Comparison of ENCODE assay signal across 12 cellular contexts in genomic region chr19:2199215-2199614, GRCh38. TPM values are rescaled to one million over a fixed set of nuclear protein-coding genes. Genes with fewer than 3 reads are reported as not detected.
DNase-seq lines count a peak whose midpoint lies in the region; ATAC-seq, FAIRE-seq and TF ChIP-seq lines count a peak whose summit lies in the region.
"Had no signal": no experiment of that assay in that cellular context is flagged by ENCODE, and none has a peak within 500 bp of the region (broad histone marks: within the 10 kb centered on the region; RNA-seq: fewer than 3 reads in every experiment).

No MANE protein-coding gene starts in this region.

- H3K4me3 ChIP-seq in HepG2 (replicated peaks in 1 of 3; ENCODE audit: insufficient read depth in 1 of 3, low read depth in 2 of 3, low read length in 3 of 3) (no peak overlapping the region), right lobe of liver (no peak overlapping the region)
- no peak overlapping the region for H3K4me3 ChIP-seq in CD4-positive, alpha-beta memory T cell (ENCODE audit: low read length in 2 of 2)

- no peak for FAIRE-seq in HepG2 (lab: Jason Lieb, UNC)

- peaks cover 23% of the 10 kb centered on the region for H3K79me2 ChIP-seq in HepG2 (ENCODE audit: insufficient read depth, low read length)

- no peaks in the 10 kb centered on the region for H3K27me3 Mint-ChIP-seq in CD4-positive, alpha-beta memory T cell
- H3K27me3 Mint-ChIP-seq: CD4-positive, CD25-positive, alpha-beta regulatory T cell had no signal

- peak overlapping the region in 1 of 7 donors; percentile 30 for H3K27ac Mint-ChIP-seq in CD4-positive, alpha-beta memory T cell
- H3K27ac Mint-ChIP-seq: CD4-positive, CD25-positive, alpha-beta regulatory T cell had no signal

- H3K36me3 ChIP-seq in HepG2 (replicated peaks in 1 of 2; ENCODE audit: control insufficient read depth in 1 of 2, insufficient read depth in 2 of 2, low read length in 2 of 2): peaks cover 29 to 61% of the 10 kb centered on the region in 2 experiments
- H3K36me3 ChIP-seq in right lobe of liver: peaks cover 0 to 12% (median 2%) of the 10 kb centered on the region in 4 donors
- H3K36me3 ChIP-seq in CD4-positive, alpha-beta memory T cell (ENCODE audit: insufficient read depth, low read length): peaks cover 6% of the 10 kb centered on the region

- intact Hi-C loops in HepG2 (cut with micrococcal nuclease; ENCODE audit: unreplicated experiment) (no loop called here), right lobe of liver (cut with DNase I) (no loop called here)
- intact Hi-C loops in CD4-positive, alpha-beta memory T cell (cut with micrococcal nuclease): no loop called here

- H3K9me3 ChIP-seq in HepG2 (ENCODE audit: low read length) (no peaks in the 10 kb centered on the region), right lobe of liver (no peaks in the 10 kb centered on the region)
- no peaks in the 10 kb centered on the region for H3K9me3 ChIP-seq in CD4-positive, alpha-beta memory T cell (ENCODE audit: control insufficient read depth in 1 of 2, low read length in 2 of 2)

- TF ChIP-seq EP300 in HepG2 (IDR thresholded peaks at IDR 0.05; ENCODE audit: low read depth in 2 of 2, low read length in 2 of 2) (no peak), HepG2 (CRISPR knock-in tag; IDR thresholded peaks at IDR 0.05; ENCODE audit: borderline replicate concordance) (no peak)

- POLR2A ChIA-PET in HepG2 (lab: Yijun Ruan, JAX): interaction anchor here (1.1 kb wide), 1 partner anchor 30 kb away, joined by 3 read pairs; no protein-coding TSS in a partner anchor
- POLR2A ChIA-PET in RWPE1 (lab: Yijun Ruan, JAX; ENCODE audit: low non-redundant PET): no interaction called here
- POLR2A ChIA-PET in CD4-positive, alpha-beta memory T cell (lab: Charles Lee; ENCODE audit: partially characterized antibody): no interaction called here

- peaks cover 19% of the 10 kb centered on the region; the same call in 1 of the 2 replicates for H4K20me1 ChIP-seq in HepG2 (ENCODE audit: insufficient read depth, low read length)

- H3K27ac ChIP-seq in HepG2 (ENCODE audit: extremely low read length, insufficient read depth, low read length): no peak overlapping the region
- H3K27ac ChIP-seq in right lobe of liver: no peak overlapping the region
- H3K27ac ChIP-seq in RWPE1: peak overlapping the region; percentile 22; the same call in 1 of the 2 replicates
- H3K27ac ChIP-seq in foreskin keratinocyte: no peak overlapping the region
- H3K27ac ChIP-seq in CD4-positive, alpha-beta memory T cell (ENCODE audit: low read depth, low read length): no peak overlapping the region

- TF ChIP-seq RAD21 in HepG2 (CRISPR knock-in tag; IDR thresholded peaks at IDR 0.05): no peak

- no peaks in the 10 kb centered on the region for H3K4me1 ChIP-seq in HepG2 (ENCODE audit: insufficient read depth, low read length)
- no peaks in the 10 kb centered on the region for H3K4me1 ChIP-seq in right lobe of liver
- H3K4me1 ChIP-seq in foreskin keratinocyte: peaks cover 6% of the 10 kb centered on the region
- no peaks in the 10 kb centered on the region for H3K4me1 ChIP-seq in CD4-positive, alpha-beta memory T cell (ENCODE audit: insufficient read depth, low read length)

- in situ Hi-C loops in HepG2 (cut with HindIII; ENCODE audit: extremely low pct_ligation_motif_present, low pct_unique_long_range_greater_than_20kb): no loop called here

- H3K36me3 Mint-ChIP-seq in CD4-positive, alpha-beta memory T cell: peaks cover 11 to 18% of the 10 kb centered on the region in 2 donors

- DNase-seq in HepG2 (ENCODE audit: low spot score) (no peak), right lobe of liver (no peak), RWPE1 (ENCODE audit: low spot score) (no peak), foreskin keratinocyte (no peak), erythroblast (lab: John Stamatoyannopoulos, UW) (no peak), NCI-H345 (lab: John Stamatoyannopoulos, UW) (no peak), dedifferentiated amniotic fluid mesenchymal stem cell (ENCODE audit: extremely low spot score) (no peak)
- DNase-seq in CD4-positive, alpha-beta memory T cell: no peak
- DNase-seq: activated CD4-positive, CD25-positive, alpha-beta regulatory T cell treated with anti-CD3 and anti-CD28 coated beads, Interleukin-2, amount 50 U/mL, for 72 hours; CD4-positive, CD25-positive, alpha-beta regulatory T cell; KG1; midbrain had no signal

- H3K9me3 Mint-ChIP-seq in CD4-positive, alpha-beta memory T cell: no peaks in the 10 kb centered on the region
- H3K9me3 Mint-ChIP-seq: CD4-positive, CD25-positive, alpha-beta regulatory T cell had no signal

- H3K27me3 ChIP-seq in HepG2 (ENCODE audit: control insufficient read depth in 1 of 2, insufficient read depth in 2 of 2, low read length in 2 of 2) (no peaks in the 10 kb centered on the region), right lobe of liver (no peaks in the 10 kb centered on the region), foreskin keratinocyte (no peaks in the 10 kb centered on the region)
- H3K27me3 ChIP-seq in CD4-positive, alpha-beta memory T cell (ENCODE audit: insufficient read depth, low read length): no peaks in the 10 kb centered on the region

- no peak overlapping the region for H3K4me2 ChIP-seq in HepG2 (ENCODE audit: low read depth, low read length)

- 96% methylated on average over 6 of the region's 18 CpGs for WGBS in HepG2 (ENCODE audit: low lambda C conversion rate)
- WGBS in right lobe of liver (ENCODE audit: insufficient coverage, low coverage, low lambda C conversion rate, missing lambda C conversion rate): no CpG with 5 or more reads among the region's 18 CpGs

- no peak overlapping the region for H3K9ac ChIP-seq in HepG2 (ENCODE audit: insufficient read depth, low read depth, low read length)

- no peak overlapping the region for H2AFZ ChIP-seq in HepG2 (ENCODE audit: low read length)

- CTCF ChIA-PET in HepG2 (lab: Yijun Ruan, JAX; ENCODE audit: low intra/inter-chr PET ratio, low total read pairs): no interaction called here
- CTCF ChIA-PET in RWPE1 (lab: Yijun Ruan, JAX): interaction anchor here (0.6 to 0.7 kb wide), 3 partner anchors 17 to 116 kb away, joined by 3 to 4 read pairs (median 3); no protein-coding TSS in a partner anchor
- CTCF ChIA-PET in CD4-positive, alpha-beta memory T cell (lab: Charles Lee; ENCODE audit: partially characterized antibody): no interaction called here

- no peak overlapping the region for H3K4me3 Mint-ChIP-seq in CD4-positive, alpha-beta memory T cell
- H3K4me3 Mint-ChIP-seq: CD4-positive, CD25-positive, alpha-beta regulatory T cell had no signal

- TF ChIP-seq CTCF in HepG2 (CRISPR knock-in tag; IDR thresholded peaks at IDR 0.05): 0 out of 2 replicates have a peak, but pooled peaks have one; percentile 11
- TF ChIP-seq CTCF in right lobe of liver (IDR thresholded peaks at IDR 0.05): no peak
- TF ChIP-seq CTCF in RWPE1 (conservative IDR thresholded peaks at IDR 0.05; ENCODE audit: low read depth): no peak
- TF ChIP-seq CTCF in foreskin keratinocyte (conservative IDR thresholded peaks at IDR 0.05): peak; percentile 37

- BruUV-seq in HepG2 (replicated peaks; lab: Mats Ljungman, UMichigan): no TSS peak

- ATAC-seq in HepG2 (peak; percentile 39), right lobe of liver (no peak), foreskin keratinocyte (no peak)

- no peak for TF ChIP-seq POLR2A in HepG2 (IDR thresholded peaks at IDR 0.05; ENCODE audit: insufficient read depth in 1 of 2, low read depth in 2 of 2, low read length in 2 of 2)
- no peak for TF ChIP-seq POLR2A in right lobe of liver (IDR thresholded peaks at IDR 0.05)
- no peak for TF ChIP-seq POLR2A in erythroblast (IDR thresholded peaks at IDR 0.05; ENCODE audit: low read length)

- peaks cover 0 to 7% (median 2%) of the 10 kb centered on the region in 4 donors for H3K4me1 Mint-ChIP-seq in CD4-positive, alpha-beta memory T cell

RNA-seq across cellular contexts. Expression of gene DOT1L, which starts 35.5 kb away (rescaled TPM):
- 7.5 and 9.7 TPM in 2 replicates for total RNA-seq in HepG2 (2016; rRNA removed; fragmentation: Illumina TruSeq; extraction: Trizol)
- total RNA-seq in HepG2 (2016; cell fraction: cytosol; rRNA removed; fragmentation: Illumina TruSeq; extraction: Trizol; ENCODE audit: low read depth): 20.6 and 20.7 TPM in 2 replicates
- 6.4 and 8.2 TPM in 2 replicates for total RNA-seq in HepG2 (2016; cell fraction: insoluble cytoplasmic fraction; rRNA removed; fragmentation: Illumina TruSeq; extraction: Trizol)
- 12.0 and 15.8 TPM in 2 replicates for total RNA-seq in HepG2 (2016; cell fraction: membrane; rRNA removed; fragmentation: Illumina TruSeq; extraction: Trizol)
- total RNA-seq in HepG2 (2016; cell fraction: nucleus; rRNA removed; fragmentation: Illumina TruSeq; extraction: Trizol): 12.3 and 14.9 TPM in 2 replicates
- polyA plus RNA-seq in HepG2 (2011; rRNA removed): 14.6 and 17.9 TPM in 2 replicates
- polyA plus RNA-seq in HepG2 (2011; cell fraction: cytosol; rRNA removed): 6.1 and 9.5 TPM in 2 replicates
- polyA plus RNA-seq in HepG2 (2011; cell fraction: nucleus; rRNA removed): 138 and 210 TPM in 2 replicates
- 22.3 and 23.3 TPM in 2 replicates for polyA plus RNA-seq in HepG2 (2012)
- 2.5 and 3.3 TPM in 2 replicates for polyA plus RNA-seq in HepG2 (2016; cell fraction: cytosol; fragmentation: Illumina TruSeq; extraction: Trizol; ENCODE audit: low read depth)
- 10.5 and 15.3 TPM in 2 replicates for polyA plus RNA-seq in HepG2 (2016; cell fraction: insoluble cytoplasmic fraction; fragmentation: Illumina TruSeq; extraction: Trizol; ENCODE audit: low read depth)
- polyA plus RNA-seq in HepG2 (2016; cell fraction: membrane; fragmentation: Illumina TruSeq; extraction: Trizol; ENCODE audit: low read depth): 7.1 TPM in 2 replicates
- 76.0 and 84.3 TPM in 2 replicates for polyA plus RNA-seq in HepG2 (2016; cell fraction: nucleus; fragmentation: Illumina TruSeq; extraction: Trizol; ENCODE audit: insufficient read depth, low read depth)
- 36.8 and 45.6 TPM in 2 replicates for polyA minus RNA-seq in HepG2 (2011; rRNA and poly(A)+ RNA removed; ENCODE audit: low replicate concordance)
- polyA minus RNA-seq in HepG2 (2011; cell fraction: cytosol; rRNA and poly(A)+ RNA removed): 21.6 and 26.0 TPM in 2 replicates
- 30.1 and 31.9 TPM in 2 replicates for polyA minus RNA-seq in HepG2 (2011; cell fraction: nucleus; rRNA and poly(A)+ RNA removed)
- total RNA-seq in right lobe of liver: 10 to 100 TPM; 10.3 to 23.5 (median 14.9) TPM
- total RNA-seq in foreskin keratinocyte: 8.4 and 10.7 TPM in 2 replicates
- 4.9 and 5.6 TPM in 2 replicates for polyA plus RNA-seq in foreskin keratinocyte
- total RNA-seq in CD4-positive, alpha-beta memory T cell: 10 to 100 TPM; 29.6 to 29.9 TPM
- polyA plus RNA-seq in CD4-positive, alpha-beta memory T cell: under 1 TPM; 0.03 to 0.94 TPM

RNA-seq across cellular contexts. Expression of gene PLEKHJ1, which starts 36.9 kb away (rescaled TPM):
- total RNA-seq in HepG2 (2016; rRNA removed; fragmentation: Illumina TruSeq; extraction: Trizol): 108 and 130 TPM in 2 replicates
- 129 and 146 TPM in 2 replicates for total RNA-seq in HepG2 (2016; cell fraction: cytosol; rRNA removed; fragmentation: Illumina TruSeq; extraction: Trizol; ENCODE audit: low read depth)
- total RNA-seq in HepG2 (2016; cell fraction: insoluble cytoplasmic fraction; rRNA removed; fragmentation: Illumina TruSeq; extraction: Trizol): 99.2 and 143 TPM in 2 replicates
- 198 and 217 TPM in 2 replicates for total RNA-seq in HepG2 (2016; cell fraction: membrane; rRNA removed; fragmentation: Illumina TruSeq; extraction: Trizol)
- total RNA-seq in HepG2 (2016; cell fraction: nucleus; rRNA removed; fragmentation: Illumina TruSeq; extraction: Trizol): 72.7 and 85.2 TPM in 2 replicates
- polyA plus RNA-seq in HepG2 (2011; rRNA removed): 70.5 and 89.7 TPM in 2 replicates
- polyA plus RNA-seq in HepG2 (2011; cell fraction: cytosol; rRNA removed): 94.0 and 125 TPM in 2 replicates
- 130 and 144 TPM in 2 replicates for polyA plus RNA-seq in HepG2 (2011; cell fraction: nucleus; rRNA removed)
- 41.8 and 57.9 TPM in 2 replicates for polyA plus RNA-seq in HepG2 (2012)
- 147 and 176 TPM in 2 replicates for polyA plus RNA-seq in HepG2 (2016; cell fraction: cytosol; fragmentation: Illumina TruSeq; extraction: Trizol; ENCODE audit: low read depth)
- 97.4 and 103 TPM in 2 replicates for polyA plus RNA-seq in HepG2 (2016; cell fraction: insoluble cytoplasmic fraction; fragmentation: Illumina TruSeq; extraction: Trizol; ENCODE audit: low read depth)
- polyA plus RNA-seq in HepG2 (2016; cell fraction: membrane; fragmentation: Illumina TruSeq; extraction: Trizol; ENCODE audit: low read depth): 170 and 175 TPM in 2 replicates
- 156 and 163 TPM in 2 replicates for polyA plus RNA-seq in HepG2 (2016; cell fraction: nucleus; fragmentation: Illumina TruSeq; extraction: Trizol; ENCODE audit: insufficient read depth, low read depth)
- 33.4 and 58.0 TPM in 2 replicates for polyA minus RNA-seq in HepG2 (2011; rRNA and poly(A)+ RNA removed; ENCODE audit: low replicate concordance)
- polyA minus RNA-seq in HepG2 (2011; cell fraction: cytosol; rRNA and poly(A)+ RNA removed): 18.1 and 22.7 TPM in 2 replicates
- 23.2 and 28.0 TPM in 2 replicates for polyA minus RNA-seq in HepG2 (2011; cell fraction: nucleus; rRNA and poly(A)+ RNA removed)
- total RNA-seq in right lobe of liver: 10 to 100 TPM; 24.4 to 49.3 (median 28.6) TPM
- 55.8 and 58.3 TPM in 2 replicates for total RNA-seq in foreskin keratinocyte
- polyA plus RNA-seq in foreskin keratinocyte: 81.0 and 84.9 TPM in 2 replicates
- total RNA-seq in CD4-positive, alpha-beta memory T cell: 10 to 100 TPM; 64.9 to 65.3 TPM
- polyA plus RNA-seq in CD4-positive, alpha-beta memory T cell: 100 to 1,000 TPM; 105 to 119 TPM

RNA-seq across cellular contexts. Expression of gene SF3A2, which starts 37.4 kb away (rescaled TPM):
- total RNA-seq in HepG2 (2016; rRNA removed; fragmentation: Illumina TruSeq; extraction: Trizol) (8.8 and 10.1 TPM in 2 replicates), right lobe of liver (10 to 100 TPM; 14.0 to 22.1 (median 19.1) TPM), foreskin keratinocyte (33.8 and 34.2 TPM in 2 replicates)
- total RNA-seq in HepG2 (2016; cell fraction: cytosol; rRNA removed; fragmentation: Illumina TruSeq; extraction: Trizol; ENCODE audit: low read depth): 11.7 and 13.9 TPM in 2 replicates
- 8.6 and 13.2 TPM in 2 replicates for total RNA-seq in HepG2 (2016; cell fraction: insoluble cytoplasmic fraction; rRNA removed; fragmentation: Illumina TruSeq; extraction: Trizol)
- total RNA-seq in HepG2 (2016; cell fraction: membrane; rRNA removed; fragmentation: Illumina TruSeq; extraction: Trizol): 13.1 and 15.2 TPM in 2 replicates
- total RNA-seq in HepG2 (2016; cell fraction: nucleus; rRNA removed; fragmentation: Illumina TruSeq; extraction: Trizol): 16.1 and 17.8 TPM in 2 replicates
- polyA plus RNA-seq in HepG2 (2011; rRNA removed) (7.9 and 8.6 TPM in 2 replicates), foreskin keratinocyte (69.8 and 76.2 TPM in 2 replicates)
- 6.1 and 7.3 TPM in 2 replicates for polyA plus RNA-seq in HepG2 (2011; cell fraction: cytosol; rRNA removed)
- polyA plus RNA-seq in HepG2 (2011; cell fraction: nucleus; rRNA removed): 34.7 and 47.7 TPM in 2 replicates
- 34.0 and 34.2 TPM in 2 replicates for polyA plus RNA-seq in HepG2 (2012)
- 12.1 and 13.8 TPM in 2 replicates for polyA plus RNA-seq in HepG2 (2016; cell fraction: cytosol; fragmentation: Illumina TruSeq; extraction: Trizol; ENCODE audit: low read depth)
- polyA plus RNA-seq in HepG2 (2016; cell fraction: insoluble cytoplasmic fraction; fragmentation: Illumina TruSeq; extraction: Trizol; ENCODE audit: low read depth): 18.7 and 31.5 TPM in 2 replicates
- 17.7 and 21.0 TPM in 2 replicates for polyA plus RNA-seq in HepG2 (2016; cell fraction: membrane; fragmentation: Illumina TruSeq; extraction: Trizol; ENCODE audit: low read depth)
- polyA plus RNA-seq in HepG2 (2016; cell fraction: nucleus; fragmentation: Illumina TruSeq; extraction: Trizol; ENCODE audit: insufficient read depth, low read depth): 46.1 and 47.0 TPM in 2 replicates
- 20.0 and 24.2 TPM in 2 replicates for polyA minus RNA-seq in HepG2 (2011; rRNA and poly(A)+ RNA removed; ENCODE audit: low replicate concordance)
- 16.0 and 20.6 TPM in 2 replicates for polyA minus RNA-seq in HepG2 (2011; cell fraction: cytosol; rRNA and poly(A)+ RNA removed)
- 34.1 and 34.2 TPM in 2 replicates for polyA minus RNA-seq in HepG2 (2011; cell fraction: nucleus; rRNA and poly(A)+ RNA removed)
- total RNA-seq in CD4-positive, alpha-beta memory T cell: 100 to 1,000 TPM; 140 to 141 TPM
- polyA plus RNA-seq in CD4-positive, alpha-beta memory T cell: 10 to 100 TPM in 1 of 2 donors, 1 to 10 TPM in 1; 8.3 to 37.8 TPM

RNA-seq across cellular contexts. Expression of gene AP3D1, which starts 47.8 kb away (rescaled TPM):
- total RNA-seq in HepG2 (2016; rRNA removed; fragmentation: Illumina TruSeq; extraction: Trizol): 73.5 and 82.6 TPM in 2 replicates
- 30.1 and 33.5 TPM in 2 replicates for total RNA-seq in HepG2 (2016; cell fraction: cytosol; rRNA removed; fragmentation: Illumina TruSeq; extraction: Trizol; ENCODE audit: low read depth)
- total RNA-seq in HepG2 (2016; cell fraction: insoluble cytoplasmic fraction; rRNA removed; fragmentation: Illumina TruSeq; extraction: Trizol): 55.4 and 84.4 TPM in 2 replicates
- total RNA-seq in HepG2 (2016; cell fraction: membrane; rRNA removed; fragmentation: Illumina TruSeq; extraction: Trizol): 61.4 and 65.9 TPM in 2 replicates
- total RNA-seq in HepG2 (2016; cell fraction: nucleus; rRNA removed; fragmentation: Illumina TruSeq; extraction: Trizol): 44.7 and 54.3 TPM in 2 replicates
- polyA plus RNA-seq in HepG2 (2011; rRNA removed): 68.0 and 78.6 TPM in 2 replicates
- polyA plus RNA-seq in HepG2 (2011; cell fraction: cytosol; rRNA removed): 50.1 and 66.2 TPM in 2 replicates
- polyA plus RNA-seq in HepG2 (2011; cell fraction: nucleus; rRNA removed): 236 and 270 TPM in 2 replicates
- polyA plus RNA-seq in HepG2 (2012): 61.5 and 82.7 TPM in 2 replicates
- polyA plus RNA-seq in HepG2 (2016; cell fraction: cytosol; fragmentation: Illumina TruSeq; extraction: Trizol; ENCODE audit: low read depth): 11.6 and 13.9 TPM in 2 replicates
- polyA plus RNA-seq in HepG2 (2016; cell fraction: insoluble cytoplasmic fraction; fragmentation: Illumina TruSeq; extraction: Trizol; ENCODE audit: low read depth): 71.2 and 87.4 TPM in 2 replicates
- 38.5 and 41.5 TPM in 2 replicates for polyA plus RNA-seq in HepG2 (2016; cell fraction: membrane; fragmentation: Illumina TruSeq; extraction: Trizol; ENCODE audit: low read depth)
- 139 and 143 TPM in 2 replicates for polyA plus RNA-seq in HepG2 (2016; cell fraction: nucleus; fragmentation: Illumina TruSeq; extraction: Trizol; ENCODE audit: insufficient read depth, low read depth)
- 72.3 and 142 TPM in 2 replicates for polyA minus RNA-seq in HepG2 (2011; rRNA and poly(A)+ RNA removed; ENCODE audit: low replicate concordance)
- 54.0 and 70.6 TPM in 2 replicates for polyA minus RNA-seq in HepG2 (2011; cell fraction: cytosol; rRNA and poly(A)+ RNA removed)
- 44.3 and 51.8 TPM in 2 replicates for polyA minus RNA-seq in HepG2 (2011; cell fraction: nucleus; rRNA and poly(A)+ RNA removed)
- 10 to 100 TPM; 55.5 to 99.0 (median 65.5) TPM for total RNA-seq in right lobe of liver
- total RNA-seq in foreskin keratinocyte: 123 and 138 TPM in 2 replicates
- polyA plus RNA-seq in foreskin keratinocyte: 78.5 and 81.7 TPM in 2 replicates
- total RNA-seq in CD4-positive, alpha-beta memory T cell: 10 to 100 TPM; 80.6 to 87.2 TPM
- polyA plus RNA-seq in CD4-positive, alpha-beta memory T cell: 10 to 100 TPM in 1 of 2 donors, 1 to 10 TPM in 1; 6.7 to 58.9 TPM

RNA-seq across cellular contexts. Expression of gene AMH, which starts 49.9 kb away (rescaled TPM):
- total RNA-seq in HepG2 (2016; rRNA removed; fragmentation: Illumina TruSeq; extraction: Trizol) (0.18 TPM in 1 of 2 replicates, not detected in the other), right lobe of liver (1 to 10 TPM in 1 of 6 experiments, under 1 TPM in 5; 0.24 to 1.2 (median 0.59) TPM), foreskin keratinocyte (0.39 and 0.78 TPM in 2 replicates)
- total RNA-seq in HepG2 (2016; cell fraction: cytosol; rRNA removed; fragmentation: Illumina TruSeq; extraction: Trizol; ENCODE audit: low read depth): not detected in 2 replicates
- not detected in 2 replicates for total RNA-seq in HepG2 (2016; cell fraction: insoluble cytoplasmic fraction; rRNA removed; fragmentation: Illumina TruSeq; extraction: Trizol)
- total RNA-seq in HepG2 (2016; cell fraction: membrane; rRNA removed; fragmentation: Illumina TruSeq; extraction: Trizol): 0.09 TPM in 1 of 2 replicates, not detected in the other
- total RNA-seq in HepG2 (2016; cell fraction: nucleus; rRNA removed; fragmentation: Illumina TruSeq; extraction: Trizol): not detected in 2 replicates
- polyA plus RNA-seq in HepG2 (2011; rRNA removed) (0.03 and 0.04 TPM in 2 replicates), foreskin keratinocyte (0.17 and 0.64 TPM in 2 replicates)
- 0.05 TPM in 1 of 2 replicates, not detected in the other for polyA plus RNA-seq in HepG2 (2011; cell fraction: cytosol; rRNA removed)
- polyA plus RNA-seq in HepG2 (2011; cell fraction: nucleus; rRNA removed): 1.2 and 2.0 TPM in 2 replicates
- polyA plus RNA-seq in HepG2 (2012): 0.08 TPM in 1 of 2 replicates, not detected in the other
- polyA plus RNA-seq in HepG2 (2016; cell fraction: cytosol; fragmentation: Illumina TruSeq; extraction: Trizol; ENCODE audit: low read depth): 0.06 TPM in 1 of 2 replicates, not detected in the other
- not detected in 2 replicates for polyA plus RNA-seq in HepG2 (2016; cell fraction: insoluble cytoplasmic fraction; fragmentation: Illumina TruSeq; extraction: Trizol; ENCODE audit: low read depth)
- not detected in 2 replicates for polyA plus RNA-seq in HepG2 (2016; cell fraction: membrane; fragmentation: Illumina TruSeq; extraction: Trizol; ENCODE audit: low read depth)
- polyA plus RNA-seq in HepG2 (2016; cell fraction: nucleus; fragmentation: Illumina TruSeq; extraction: Trizol; ENCODE audit: insufficient read depth, low read depth): 0.51 TPM in 2 replicates
- 0.48 and 1.0 TPM in 2 replicates for polyA minus RNA-seq in HepG2 (2011; rRNA and poly(A)+ RNA removed; ENCODE audit: low replicate concordance)
- not detected in 2 replicates for polyA minus RNA-seq in HepG2 (2011; cell fraction: cytosol; rRNA and poly(A)+ RNA removed)
- 0.62 TPM in 1 of 2 replicates, not detected in the other for polyA minus RNA-seq in HepG2 (2011; cell fraction: nucleus; rRNA and poly(A)+ RNA removed)
- total RNA-seq in CD4-positive, alpha-beta memory T cell: 10 to 100 TPM in 1 of 2 experiments, 1 to 10 TPM in 1; 7.5 to 12.7 TPM
- polyA plus RNA-seq in CD4-positive, alpha-beta memory T cell: not detected
- polyA plus RNA-seq: CD4-positive, CD25-positive, alpha-beta regulatory T cell had no signal

Comparison
In these comparisons a context has a peak if more than half of its experiments do, and no peak if none do; other contexts are left out.
1. CTCF ChIP-seq: peak in HepG2 (single experiment) and foreskin keratinocyte (single experiment); none in right lobe of liver (0 of 4) and RWPE1 (single experiment).